In the genomic region with DNA sequence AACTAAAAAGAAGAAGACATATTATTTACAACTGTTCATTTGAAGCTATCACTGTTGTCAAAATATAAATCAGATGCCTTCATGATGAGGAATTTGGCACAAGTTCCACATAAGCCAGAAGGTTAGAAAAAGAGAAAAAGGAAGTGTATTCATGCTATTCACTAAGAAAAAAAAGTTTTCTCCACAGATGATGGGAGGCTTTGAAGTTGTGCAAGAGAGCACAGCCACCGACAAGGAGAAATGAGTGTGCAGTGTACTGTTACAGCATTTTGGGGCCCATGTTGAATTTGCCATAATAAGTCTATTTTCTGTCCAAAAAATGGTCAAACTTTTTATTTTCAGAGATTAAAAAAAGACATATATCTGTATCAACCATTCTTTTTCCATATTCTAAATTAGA, we compare ENCODE assay signal across 18 cellular contexts. TPM values are rescaled to one million over a fixed set of nuclear protein-coding genes. Genes with fewer than 3 reads are reported as not detected.
DNase-seq lines count a peak whose midpoint lies in the region; ATAC-seq and TF ChIP-seq lines count a peak whose summit lies in the region.
"Had no signal": no experiment of that assay in that cellular context is flagged by ENCODE, and none has a peak within 500 bp of the region (broad histone marks: within the 10 kb centered on the region; RNA-seq: fewer than 3 reads in every experiment).

No MANE protein-coding gene starts in this region.

- peaks cover 12 to 33% (median 23%) of the 10 kb centered on the region in 11 experiments for H3K9me3 ChIP-seq in BLaER1 treated with 17β-estradiol and CSF1 and Interleukin-3, amounts not matched to agents 10 nM and 100 nM (replicated peaks in 1 of 11)
- H3K9me3 ChIP-seq in SJCRH30 (replicated peaks) = no peaks in the 10 kb centered on the region

- DNase-seq in RWPE1 (ENCODE audit: low spot score) = no peak
- peak; percentile 74 for DNase-seq in iris pigment epithelial cell (ENCODE audit: low read depth)
- no peak for DNase-seq in DMS53 (lab: John Stamatoyannopoulos, UW)
- DNase-seq in HuH-7 (ENCODE audit: low spot score) = no peak
- DNase-seq in SJCRH30 = no peak
- DNase-seq: ACHN; activated CD4-positive, alpha-beta memory T cell treated with anti-CD3 and anti-CD28 coated beads, Interleukin-2, amount 10 ng/mL, durations not matched to agents 7 days and 5 days; anterior cingulate cortex; dermis blood vessel endothelial cell; HFFc6; NCI-H2081; SHP77 treated with DMSO at 0.1 percent for 48 hours had no signal

- H3K4me1 ChIP-seq in BLaER1 treated with 17β-estradiol and CSF1 and Interleukin-3, amounts not matched to agents 10 nM and 100 nM = peaks cover 58 to 80% (median 64%) of the 10 kb centered on the region in 10 experiments
- H3K4me1 ChIP-seq in SJCRH30 = no peaks in the 10 kb centered on the region
- H3K4me1 ChIP-seq: parathyroid adenoma had no signal

- H3K27me3 ChIP-seq in BLaER1 treated with 17β-estradiol and CSF1 and Interleukin-3, amounts not matched to agents 10 nM and 100 nM = no peaks in the 10 kb centered on the region
- no peaks in the 10 kb centered on the region for H3K27me3 ChIP-seq in SJCRH30

- no peak overlapping the region for H3K4me3 ChIP-seq in BLaER1 treated with 17β-estradiol and CSF1 and Interleukin-3, amounts not matched to agents 10 nM and 100 nM
- no peak overlapping the region for H3K4me3 ChIP-seq in SJCRH30

- ATAC-seq in HG03342 (IDR thresholded peaks at IDR 0.05; ENCODE audit: unreplicated experiment) (peak; percentile 39), HG03175 (IDR thresholded peaks at IDR 0.05; ENCODE audit: unreplicated experiment) (no peak)

- H3K36me3 ChIP-seq in BLaER1 treated with 17β-estradiol and CSF1 and Interleukin-3, amounts not matched to agents 10 nM and 100 nM = peaks cover 0 to 5% (median 0%) of the 10 kb centered on the region in 11 experiments; a peak in 4 of 22 replicates
- no peaks in the 10 kb centered on the region for H3K36me3 ChIP-seq in SJCRH30

- no peaks in the 10 kb centered on the region; a peak in 1 of 22 replicates for H4K20me1 ChIP-seq in BLaER1 treated with 17β-estradiol and CSF1 and Interleukin-3, amounts not matched to agents 10 nM and 100 nM

- no peak overlapping the region for H3K9ac ChIP-seq in BLaER1 treated with 17β-estradiol and CSF1 and Interleukin-3, amounts not matched to agents 10 nM and 100 nM
- H3K9ac ChIP-seq: KMS-11, parathyroid adenoma had no signal

- POLR2A ChIA-PET in RWPE1 (lab: Yijun Ruan, JAX; ENCODE audit: low non-redundant PET) = no interaction called here

- H3K27ac ChIP-seq in BLaER1 treated with 17β-estradiol and CSF1 and Interleukin-3, amounts not matched to agents 10 nM and 100 nM = peak overlapping the region in 7 of 11 experiments; percentile 2 to 62 (median 37); a peak in 13 of 22 replicates
- H3K27ac ChIP-seq in RWPE1 = peak overlapping the region; percentile 67
- no peak overlapping the region for H3K27ac ChIP-seq in SJCRH30
- H3K27ac ChIP-seq: KMS-11, parathyroid adenoma had no signal

- TF ChIP-seq CTCF in RWPE1 (conservative IDR thresholded peaks at IDR 0.05; ENCODE audit: low read depth) = no peak

- CTCF ChIA-PET in RWPE1 (lab: Yijun Ruan, JAX) = no interaction called here

- peak overlapping the region; percentile 49 to 80 (median 73); a peak in 21 of 22 replicates for H3K4me2 ChIP-seq in BLaER1 treated with 17β-estradiol and CSF1 and Interleukin-3, amounts not matched to agents 10 nM and 100 nM
- H3K4me2 ChIP-seq: KMS-11 had no signal

RNA-seq across cellular contexts. Expression of gene IFNK, which starts 32.9 kb away (rescaled TPM):
- not detected in 2 replicates for total RNA-seq in SJCRH30 (2014; rRNA removed; shearing (Covaris generic))
- total RNA-seq: activated CD4-positive, alpha-beta memory T cell treated with anti-CD3 and anti-CD28 coated beads, Interleukin-2, amount 10 ng/mL, durations not matched to agents 7 days and 5 days; dermis blood vessel endothelial cell; HFFc6; temporal lobe had no signal

RNA-seq across cellular contexts. Expression of gene MOB3B, which starts 38.5 kb away (rescaled TPM):
- total RNA-seq in SJCRH30 (2014; rRNA removed; shearing (Covaris generic)) = 0.25 and 0.34 TPM in 2 replicates
- total RNA-seq: HFFc6 had no signal
